Comparison of ENCODE assay signal across 13 cellular contexts in the genomic region with DNA sequence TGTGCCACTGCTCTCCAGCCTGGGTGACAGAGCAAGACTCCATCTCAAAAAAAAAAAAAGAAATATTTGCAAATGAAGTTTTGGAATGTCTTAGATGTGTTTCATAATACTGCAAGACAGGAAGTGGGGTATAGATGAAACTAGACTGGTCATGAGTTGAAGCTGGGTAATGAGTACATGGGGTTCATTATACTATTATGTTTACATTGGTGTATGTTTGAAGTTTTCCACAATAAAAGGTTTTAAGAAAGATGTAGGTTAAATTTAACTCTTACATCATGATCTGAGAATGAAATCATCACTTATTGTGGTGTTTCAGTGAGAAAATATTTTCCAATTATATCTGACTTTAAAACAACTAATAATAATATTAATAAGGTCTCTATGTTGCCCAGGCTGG. TPM values are rescaled to one million over a fixed set of nuclear protein-coding genes. Genes with fewer than 3 reads are reported as not detected.
DNase-seq lines count a peak whose midpoint lies in the region; ATAC-seq and TF ChIP-seq lines count a peak whose summit lies in the region.
"Had no signal": no experiment of that assay in that cellular context is flagged by ENCODE, and none has a peak within 500 bp of the region (broad histone marks: within the 10 kb centered on the region; RNA-seq: fewer than 3 reads in every experiment).

No MANE protein-coding gene starts in this region.

- peaks cover 1% of the 10 kb centered on the region for H3K9me3 ChIP-seq in CD4-positive, alpha-beta T cell (ENCODE audit: control insufficient read depth, low read length)

- CTCF ChIA-PET in activated CD4-positive, alpha-beta T cell treated with anti-CD3 and anti-CD28 coated beads for 36 hours (lab: Charles Lee) = interaction anchor here (0.6 to 0.7 kb wide), 2 partner anchors 10 to 27 kb away, joined by 3 read pairs; no protein-coding TSS in a partner anchor
- CTCF ChIA-PET in RWPE1 (lab: Yijun Ruan, JAX) = interaction anchor here (0.7 kb wide), 1 partner anchor 135 kb away, joined by 3 read pairs; no protein-coding TSS in a partner anchor
- CTCF ChIA-PET in CD4-positive, alpha-beta T cell (lab: Charles Lee) = no interaction called here

- H3K4me1 Mint-ChIP-seq in activated CD4-positive, alpha-beta T cell treated with anti-CD3 and anti-CD28 coated beads for 36 hours = peaks cover 29% of the 10 kb centered on the region
- H3K4me1 Mint-ChIP-seq in HFFc6 (ENCODE audit: low read depth) = peaks cover 26% of the 10 kb centered on the region
- H3K4me1 Mint-ChIP-seq in stimulated activated effector memory CD8-positive, alpha-beta T cell treated with anti-CD3 and anti-CD28 coated beads, Interleukin-12 subunit alpha, Interleukin-12 subunit beta, amount 100 ng/mL, for 72 hours = peaks cover 24% of the 10 kb centered on the region
- H3K4me1 Mint-ChIP-seq in CD4-positive, alpha-beta T cell (ENCODE audit: low read depth) = peaks cover 47% of the 10 kb centered on the region

- H3K27ac Mint-ChIP-seq in activated CD4-positive, alpha-beta T cell treated with anti-CD3 and anti-CD28 coated beads for 36 hours = no peak overlapping the region
- peak overlapping the region; percentile 70 for H3K27ac Mint-ChIP-seq in HFFc6
- no peak overlapping the region for H3K27ac Mint-ChIP-seq in stimulated activated effector memory CD8-positive, alpha-beta T cell treated with anti-CD3 and anti-CD28 coated beads, Interleukin-12 subunit alpha, Interleukin-12 subunit beta, amount 100 ng/mL, for 72 hours
- H3K27ac Mint-ChIP-seq in CD4-positive, alpha-beta T cell = no peak overlapping the region
- H3K27ac Mint-ChIP-seq: memory B cell had no signal

- intact Hi-C loops in activated CD4-positive, alpha-beta T cell treated with anti-CD3 and anti-CD28 coated beads for 36 hours (cut with DNase I, micrococcal nuclease) = no loop called here
- intact Hi-C loops in CD4-positive, alpha-beta T cell (cut with DNase I, micrococcal nuclease) = no loop called here

- TF ChIP-seq CTCF in HFFc6 (IDR thresholded peaks at IDR 0.05) = no peak
- no peak for TF ChIP-seq CTCF in RWPE1 (conservative IDR thresholded peaks at IDR 0.05; ENCODE audit: low read depth)
- no peak for TF ChIP-seq CTCF in CD4-positive, alpha-beta T cell (IDR thresholded peaks at IDR 0.05)

- no peaks in the 10 kb centered on the region for H3K27me3 Mint-ChIP-seq in activated CD4-positive, alpha-beta T cell treated with anti-CD3 and anti-CD28 coated beads for 36 hours
- H3K27me3 Mint-ChIP-seq in HFFc6 (ENCODE audit: insufficient read depth) = no peaks in the 10 kb centered on the region
- H3K27me3 Mint-ChIP-seq in CD4-positive, alpha-beta T cell = no peaks in the 10 kb centered on the region
- H3K27me3 Mint-ChIP-seq: memory B cell had no signal

- H3K4me3 Mint-ChIP-seq in activated CD4-positive, alpha-beta T cell treated with anti-CD3 and anti-CD28 coated beads for 36 hours = no peak overlapping the region
- H3K4me3 Mint-ChIP-seq in HFFc6 = peak overlapping the region; percentile 11; the same call in 1 of the 2 replicates
- no peak overlapping the region for H3K4me3 Mint-ChIP-seq in stimulated activated effector memory CD8-positive, alpha-beta T cell treated with anti-CD3 and anti-CD28 coated beads, Interleukin-12 subunit alpha, Interleukin-12 subunit beta, amount 100 ng/mL, for 72 hours
- H3K4me3 Mint-ChIP-seq in CD4-positive, alpha-beta T cell = no peak overlapping the region
- H3K4me3 Mint-ChIP-seq: memory B cell had no signal

- DNase-seq in activated CD4-positive, alpha-beta T cell treated with anti-CD3 and anti-CD28 coated beads for 36 hours = no peak
- no peak for DNase-seq in activated CD4-positive, alpha-beta T cell treated with anti-CD3 and anti-CD28 coated beads, Interleukin-2, amount 50 U/mL, for 1 hour
- DNase-seq in HFFc6 (no peak), RWPE1 (ENCODE audit: low spot score) (no peak), COLO668 (lab: John Stamatoyannopoulos, UW; ENCODE audit: unreplicated experiment) (no peak)
- DNase-seq in stimulated activated effector memory CD8-positive, alpha-beta T cell treated with anti-CD3 and anti-CD28 coated beads, Interleukin-12 subunit alpha, Interleukin-12 subunit beta, amount 100 ng/mL, for 72 hours (ENCODE audit: low spot score in 2 of 2) = no peak
- DNase-seq in CD4-positive, alpha-beta T cell = no peak
- DNase-seq: NCI-H526 treated with DMSO at 0.1 percent for 48 hours, retina had no signal

- peaks cover 50% of the 10 kb centered on the region for H3K36me3 Mint-ChIP-seq in activated CD4-positive, alpha-beta T cell treated with anti-CD3 and anti-CD28 coated beads for 36 hours (ENCODE audit: low read depth)
- peaks cover 52% of the 10 kb centered on the region for H3K36me3 Mint-ChIP-seq in HFFc6 (ENCODE audit: low read depth)
- peaks cover 4% of the 10 kb centered on the region for H3K36me3 Mint-ChIP-seq in stimulated activated effector memory CD8-positive, alpha-beta T cell treated with anti-CD3 and anti-CD28 coated beads, Interleukin-12 subunit alpha, Interleukin-12 subunit beta, amount 100 ng/mL, for 72 hours
- peaks cover 73% of the 10 kb centered on the region for H3K36me3 Mint-ChIP-seq in CD4-positive, alpha-beta T cell (ENCODE audit: low read depth)

- ATAC-seq in activated CD4-positive, alpha-beta T cell treated with anti-CD3 and anti-CD28 coated beads for 36 hours = peak; percentile 93
- ATAC-seq in stimulated activated effector memory CD8-positive, alpha-beta T cell treated with anti-CD3 and anti-CD28 coated beads, Interleukin-12 subunit alpha, Interleukin-12 subunit beta, amount 100 ng/mL, for 72 hours = peak; percentile 98
- ATAC-seq in CD4-positive, alpha-beta T cell (ENCODE audit: poor library complexity) = no peak
- no peak for ATAC-seq in HG03521 (IDR thresholded peaks at IDR 0.05; ENCODE audit: unreplicated experiment)
- ATAC-seq: A549 had no signal

- POLR2A ChIA-PET in activated CD4-positive, alpha-beta T cell treated with anti-CD3 and anti-CD28 coated beads for 36 hours (lab: Charles Lee) = interaction anchor here (0.6 kb wide), 1 partner anchor 9 kb away, joined by 4 read pairs; no protein-coding TSS in a partner anchor
- POLR2A ChIA-PET in RWPE1 (lab: Yijun Ruan, JAX; ENCODE audit: low non-redundant PET) = no interaction called here
- POLR2A ChIA-PET in CD4-positive, alpha-beta T cell (lab: Charles Lee) = no interaction called here

- peaks cover 17% of the 10 kb centered on the region for H3K9me3 Mint-ChIP-seq in activated CD4-positive, alpha-beta T cell treated with anti-CD3 and anti-CD28 coated beads for 36 hours (ENCODE audit: low read depth)
- peaks cover 24% of the 10 kb centered on the region for H3K9me3 Mint-ChIP-seq in HFFc6
- peaks cover 10% of the 10 kb centered on the region for H3K9me3 Mint-ChIP-seq in stimulated activated effector memory CD8-positive, alpha-beta T cell treated with anti-CD3 and anti-CD28 coated beads, Interleukin-12 subunit alpha, Interleukin-12 subunit beta, amount 100 ng/mL, for 72 hours
- peaks cover 8% of the 10 kb centered on the region for H3K9me3 Mint-ChIP-seq in CD4-positive, alpha-beta T cell

- peak overlapping the region; percentile 37; the same call in 1 of the 2 replicates for H3K27ac ChIP-seq in RWPE1
- no peak overlapping the region for H3K27ac ChIP-seq in CD4-positive, alpha-beta T cell (ENCODE audit: low read depth, low read length)
- H3K27ac ChIP-seq: A549, cardiac muscle cell had no signal

- H3K27me3 ChIP-seq in CD4-positive, alpha-beta T cell (ENCODE audit: control insufficient read depth, insufficient read depth, low read length) = no peaks in the 10 kb centered on the region
- H3K27me3 ChIP-seq: cardiac muscle cell had no signal

RNA-seq across cellular contexts. Expression of gene FNDC3A, which starts 19.0 kb away (rescaled TPM):
- 10 to 100 TPM; 20.8 to 26.9 TPM for total RNA-seq in activated CD4-positive, alpha-beta T cell treated with anti-CD3 and anti-CD28 coated beads for 36 hours
- 10 to 100 TPM; 60.3 to 73.8 (median 67.9) TPM for total RNA-seq in HFFc6 (2021; fragmentation: NEBNext Ultra II Directional; extraction: Animal tissue kit (Norgen Biotek cat#: 25700))
- total RNA-seq in CD4-positive, alpha-beta T cell = 10 to 100 TPM; 27.7 to 28.6 TPM

Comparison
In these comparisons a context has a peak if more than half of its experiments do, and no peak if none do; other contexts are left out.
1. ATAC-seq: peak in activated CD4-positive, alpha-beta T cell treated with anti-CD3 and anti-CD28 coated beads for 36 hours (single experiment) and stimulated activated effector memory CD8-positive, alpha-beta T cell treated with anti-CD3 and anti-CD28 coated beads, Interleukin-12 subunit alpha, Interleukin-12 subunit beta, amount 100 ng/mL, for 72 hours (single experiment); none in CD4-positive, alpha-beta T cell (single experiment) and HG03521 (single experiment).